Comparison of ENCODE assay signal across 8 cellular contexts in genomic region chr1:208652300-208653160, GRCh38.
A peak's percentile ranks its signal among the peaks of the same experiment; 100 is the strongest.
DNase-seq lines count a peak whose midpoint lies in the region; ATAC-seq lines count a peak whose summit lies in the region.

No MANE protein-coding gene starts in this region.

- no peak overlapping the region for H3K4me3 ChIP-seq in SJCRH30

- DNase-seq in activated T-cell treated with anti-CD3 and anti-CD28 coated beads for 48 hours (ENCODE audit: low read depth) = peak; percentile 6
- no peak for DNase-seq in activated T-cell treated with anti-CD3 and anti-CD28 coated beads, Interleukin-2, amount 50 U/mL, for 4 hours
- peak; percentile 80 for DNase-seq in NCI-H1105 (lab: John Stamatoyannopoulos, UW)
- peak; percentile 78 to 94 for DNase-seq in SJCRH30
- peak in 41 of 61 donors; percentile 1 to 72 (median 14) for DNase-seq in caudate nucleus (lab: John Stamatoyannopoulos, UW)
- DNase-seq in left colon = peak; percentile 28 to 51
- peak in 2 of 3 experiments; percentile 1 to 12 for DNase-seq in stimulated activated CD4-positive, alpha-beta T cell treated with anti-CD3 and anti-CD28 coated beads, TNF-alpha, amount 100 ng/mL, for 24 hours (ENCODE audit: low read depth in 3 of 3)

- H3K4me3 Mint-ChIP-seq in activated T-cell treated with anti-CD3 and anti-CD28 coated beads, Interleukin-2, amount 50 U/mL, for 4 hours = no peak overlapping the region

- peaks cover 33% of the 10 kb centered on the region for H3K27me3 Mint-ChIP-seq in activated T-cell treated with anti-CD3 and anti-CD28 coated beads, Interleukin-2, amount 50 U/mL, for 4 hours (ENCODE audit: low read depth)

- H3K4me1 ChIP-seq in SJCRH30 = peaks cover 21% of the 10 kb centered on the region

- no peaks in the 10 kb centered on the region for H3K9me3 Mint-ChIP-seq in activated T-cell treated with anti-CD3 and anti-CD28 coated beads, Interleukin-2, amount 50 U/mL, for 4 hours

- no peaks in the 10 kb centered on the region for H3K27me3 ChIP-seq in SJCRH30

- H3K36me3 ChIP-seq in SJCRH30 = no peaks in the 10 kb centered on the region

- no peaks in the 10 kb centered on the region for H3K9me3 ChIP-seq in SJCRH30 (replicated peaks)

- H3K27ac ChIP-seq in SJCRH30 = peak overlapping the region; percentile 2; the same call in 1 of the 2 replicates
- no peak overlapping the region for H3K27ac ChIP-seq in caudate nucleus (ENCODE audit: low read depth, low read length)

- H3K4me1 Mint-ChIP-seq in activated T-cell treated with anti-CD3 and anti-CD28 coated beads, Interleukin-2, amount 50 U/mL, for 4 hours (ENCODE audit: low read depth) = no peaks in the 10 kb centered on the region

- no peaks in the 10 kb centered on the region for H3K36me3 Mint-ChIP-seq in activated T-cell treated with anti-CD3 and anti-CD28 coated beads, Interleukin-2, amount 50 U/mL, for 4 hours (ENCODE audit: insufficient read depth)

- intact Hi-C loops in left colon (cut with DNase I, micrococcal nuclease) = no loop called here

- no peak for ATAC-seq in activated T-cell treated with anti-CD3 and anti-CD28 coated beads, Interleukin-2, amount 50 U/mL, for 4 hours
- ATAC-seq in HG02588 (IDR thresholded peaks at IDR 0.05; ENCODE audit: unreplicated experiment) (peak; percentile 86), left colon (peak; percentile 89)

Comparison
In these comparisons a context has a peak if more than half of its experiments do, and no peak if none do; other contexts are left out.
1. ATAC-seq: peak in HG02588 (single experiment) and left colon (single experiment); none in activated T-cell treated with anti-CD3 and anti-CD28 coated beads, Interleukin-2, amount 50 U/mL, for 4 hours (0 of 2).